In genomic region chr5:17229308-17229707, GRCh38 we compare ENCODE assay signal across 10 cellular contexts. TPM values are rescaled to one million over a fixed set of nuclear protein-coding genes. Genes with fewer than 3 reads are reported as not detected.
DNase-seq lines count a peak whose midpoint lies in the region; ATAC-seq and FAIRE-seq lines count a peak whose summit lies in the region.
"Had no signal": no experiment of that assay in that cellular context is flagged by ENCODE, and none has a peak within 500 bp of the region (broad histone marks: within the 10 kb centered on the region; RNA-seq: fewer than 3 reads in every experiment).

No MANE protein-coding gene starts in this region.

- ATAC-seq in GM18502 (IDR thresholded peaks at IDR 0.05; ENCODE audit: poor library complexity, unreplicated experiment) (peak; percentile 46), GM21526 (IDR thresholded peaks at IDR 0.05; ENCODE audit: low FRiP score, unreplicated experiment) (peak; percentile 29), HG03354 (IDR thresholded peaks at IDR 0.05; ENCODE audit: poor library complexity, severe bottlenecking, unreplicated experiment) (peak; percentile 32), esophagus mucosa (no peak)

- FAIRE-seq in frontal cortex (lab: Jason Lieb, UNC) = no peak
- FAIRE-seq: G401.6 had no signal

- DNase-seq in medulla oblongata (ENCODE audit: extremely low spot score) = peak; percentile 43
- no peak for DNase-seq in GM19240 (ENCODE audit: insufficient read length, low spot score)
- DNase-seq in frontal cortex (ENCODE audit: low spot score in 2 of 2) = no peak
- no peak for DNase-seq in HK-2 (ENCODE audit: unreplicated experiment)
- DNase-seq: NCI-H1417 treated with DMSO at 0.1 percent for 48 hours had no signal

RNA-seq across cellular contexts. Expression of gene BASP1, which starts 11.9 kb away (rescaled TPM):
- 411 TPM for total RNA-seq in frontal cortex
- total RNA-seq in esophagus mucosa = 4.9 TPM

Comparison
In these comparisons a context has a peak if more than half of its experiments do, and no peak if none do; other contexts are left out.
1. RNA of gene BASP1, which starts 11.9 kb away (total RNA-seq): 411 TPM in frontal cortex (single experiment); 4.9 TPM in esophagus mucosa (single experiment); every median in the first group is over 10 times any median in the second.